In the genomic region with DNA sequence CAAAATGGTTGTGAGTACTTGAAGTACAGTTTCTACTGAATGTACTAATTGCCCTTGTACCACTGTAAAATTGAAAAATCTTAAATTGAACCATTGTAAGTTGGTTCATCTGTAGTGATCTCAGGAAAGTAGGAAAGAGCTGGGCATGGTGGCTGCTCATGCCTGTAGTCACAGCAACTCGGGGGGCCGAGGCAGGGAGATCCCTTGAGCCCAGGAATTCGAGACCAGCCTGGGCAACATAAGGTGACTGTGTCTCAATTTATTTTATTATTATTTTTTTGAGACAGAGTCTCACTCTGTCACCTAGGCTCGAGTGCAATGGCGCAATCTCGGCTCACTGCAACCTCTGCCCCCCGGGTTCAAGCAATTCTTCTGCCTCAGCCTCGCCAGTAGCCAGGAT, we compare ENCODE assay signal across 3 cellular contexts. TPM values are rescaled to one million over a fixed set of nuclear protein-coding genes. Genes with fewer than 3 reads are reported as not detected.
"Had no signal": no experiment of that assay in that cellular context is flagged by ENCODE, and none has a peak within 500 bp of the region (broad histone marks: within the 10 kb centered on the region; RNA-seq: fewer than 3 reads in every experiment).

No MANE protein-coding gene starts in this region.

RNA-seq across cellular contexts. Expression of gene SALL4, which starts 14.5 kb away (rescaled TPM):
- total RNA-seq: HT1080, IMR-90 had no signal
- polyA plus RNA-seq: IgD-negative memory B cell, IMR-90 had no signal
